16 cellular contexts compared by ENCODE assay signal in genomic region chr1:19447550-19447949, GRCh38. TPM values are rescaled to one million over a fixed set of nuclear protein-coding genes. Genes with fewer than 3 reads are reported as not detected.
A peak's percentile ranks its signal among the peaks of the same experiment; 100 is the strongest.
DNase-seq lines count a peak whose midpoint lies in the region; ATAC-seq and TF ChIP-seq lines count a peak whose summit lies in the region.
"Had no signal": no experiment of that assay in that cellular context is flagged by ENCODE, and none has a peak within 500 bp of the region (broad histone marks: within the 10 kb centered on the region; RNA-seq: fewer than 3 reads in every experiment).

No MANE protein-coding gene starts in this region.

- peaks cover 90% of the 10 kb centered on the region for H3K79me2 ChIP-seq in mammary epithelial cell (ENCODE audit: insufficient read depth, low read length)

- no peak for DNase-seq in activated naive CD4-positive, alpha-beta T cell treated with anti-CD3 and anti-CD28 coated beads, Interleukin-2, amount 10 ng/mL, durations not matched to agents 7 days and 5 days
- DNase-seq in activated naive CD4-positive, alpha-beta T cell (lab: John Stamatoyannopoulos, UW): no peak
- DNase-seq in mammary epithelial cell (no peak), transverse colon (no peak), NCI-H524 (lab: John Stamatoyannopoulos, UW) (no peak), MG63 (no peak), SHP77 (lab: John Stamatoyannopoulos, UW) (no peak)
- no peak for DNase-seq in natural killer cell treated with Interleukin-12 subunit alpha and Interleukin-12 subunit beta and Interleukin-15 and Interleukin-18, amount 100 ng/mL, for 72 hours (ENCODE audit: low spot score)
- DNase-seq: AML-193; central memory CD4-positive, alpha-beta T cell; foreskin fibroblast; H9; Kasumi-1; NCI-H2171; SHP77 treated with DMSO at 0.1 percent for 48 hours had no signal

- H3K4me1 ChIP-seq in mammary epithelial cell (ENCODE audit: insufficient read depth, low read length) (peaks cover 62% of the 10 kb centered on the region), transverse colon (peaks cover 52 to 96% (median 68%) of the 10 kb centered on the region in 4 donors)

- peak overlapping the region; percentile 26 for H3K27ac Mint-ChIP-seq in activated naive CD4-positive, alpha-beta T cell treated with anti-CD3 and anti-CD28 coated beads, Interleukin-2, amount 10 ng/mL, durations not matched to agents 7 days and 5 days
- H3K27ac Mint-ChIP-seq in natural killer cell treated with Interleukin-12 subunit alpha and Interleukin-12 subunit beta and Interleukin-15 and Interleukin-18, amount 100 ng/mL, for 72 hours: peak overlapping the region; percentile 85 to 87

- H3K9ac ChIP-seq in mammary epithelial cell (ENCODE audit: insufficient read depth, low read length): no peak overlapping the region

- TF ChIP-seq CTCF in mammary epithelial cell (conservative IDR thresholded peaks at IDR 0.05 in 1 of 2, IDR thresholded peaks at IDR 0.05 in 1 of 2; ENCODE audit: extremely low read depth in 1 of 2, insufficient read depth in 1 of 2, low read depth in 1 of 2, low read length in 2 of 2): no peak
- no peak for TF ChIP-seq CTCF in transverse colon (IDR thresholded peaks at IDR 0.05)

- no TSS peak for BruUV-seq in mammary epithelial cell (replicated peaks; lab: Mats Ljungman, UMichigan)

- H3K27ac ChIP-seq in mammary epithelial cell (ENCODE audit: insufficient read depth, low read depth, low read length) (peak overlapping the region; percentile 56), transverse colon (peak overlapping the region; percentile 78 to 84 (median 82))

- no peak overlapping the region for H3K4me2 ChIP-seq in mammary epithelial cell (ENCODE audit: insufficient read depth, low read depth, low read length)

- in situ Hi-C loops in mammary epithelial cell (cut with MboI; ENCODE audit: low sequenced_read_pairs in 2 of 2) (no loop called here), transverse colon (cut with MboI; ENCODE audit: low pct_ligation_motif_present in 1 of 4, low pct_unique_long_range_greater_than_20kb in 1 of 4, low sequenced_read_pairs in 3 of 4) (no loop called here)

- H4K20me1 ChIP-seq in mammary epithelial cell (ENCODE audit: insufficient read depth, low read length): peaks cover 20% of the 10 kb centered on the region

- H3K36me3 Mint-ChIP-seq in activated naive CD4-positive, alpha-beta T cell treated with anti-CD3 and anti-CD28 coated beads, Interleukin-2, amount 10 ng/mL, durations not matched to agents 7 days and 5 days: peaks cover 40% of the 10 kb centered on the region
- H3K36me3 Mint-ChIP-seq in natural killer cell treated with Interleukin-12 subunit alpha and Interleukin-12 subunit beta and Interleukin-15 and Interleukin-18, amount 100 ng/mL, for 72 hours: no peaks in the 10 kb centered on the region

- no peak for TF ChIP-seq EP300 in transverse colon (IDR thresholded peaks at IDR 0.05; ENCODE audit: low read depth)

- WGBS in mammary epithelial cell (ENCODE audit: low coverage, missing lambda C conversion rate): 90% methylated on average over 9 of the region's 9 CpGs
- 71% methylated on average over 9 of the region's 9 CpGs; no CpG with 5 or more reads in 1 of the 2 donors for WGBS in transverse colon (ENCODE audit: low coverage in 1 of 2), 2 donors

- intact Hi-C loops in mammary epithelial cell (cut with micrococcal nuclease) (no loop called here), transverse colon (cut with DNase I; ENCODE audit: low total_unique reads) (no loop called here)

- dilution Hi-C loops in mammary epithelial cell (cut with HindIII; ENCODE audit: low sequenced_read_pairs): loop anchor here (5.0 kb wide), 2 partner anchors 35 to 150 kb away; a partner anchor contains a TSS

- H3K9me3 Mint-ChIP-seq in activated naive CD4-positive, alpha-beta T cell treated with anti-CD3 and anti-CD28 coated beads, Interleukin-2, amount 10 ng/mL, durations not matched to agents 7 days and 5 days: no peaks in the 10 kb centered on the region
- no peaks in the 10 kb centered on the region for H3K9me3 Mint-ChIP-seq in natural killer cell treated with Interleukin-12 subunit alpha and Interleukin-12 subunit beta and Interleukin-15 and Interleukin-18, amount 100 ng/mL, for 72 hours
- H3K9me3 Mint-ChIP-seq: H9 had no signal

- no peaks in the 10 kb centered on the region for H3K27me3 ChIP-seq in mammary epithelial cell (ENCODE audit: insufficient read depth, low read length)
- H3K27me3 ChIP-seq in transverse colon: no peaks in the 10 kb centered on the region
- H3K27me3 ChIP-seq in MG63: no peaks in the 10 kb centered on the region

- no peak overlapping the region for H3K4me3 Mint-ChIP-seq in activated naive CD4-positive, alpha-beta T cell treated with anti-CD3 and anti-CD28 coated beads, Interleukin-2, amount 10 ng/mL, durations not matched to agents 7 days and 5 days
- H3K4me3 Mint-ChIP-seq in natural killer cell treated with Interleukin-12 subunit alpha and Interleukin-12 subunit beta and Interleukin-15 and Interleukin-18, amount 100 ng/mL, for 72 hours: no peak overlapping the region
- H3K4me3 Mint-ChIP-seq: H9 had no signal

- no peak overlapping the region for H2AFZ ChIP-seq in mammary epithelial cell (ENCODE audit: low read depth, low read length)

- ATAC-seq in natural killer cell treated with Interleukin-12 subunit alpha and Interleukin-12 subunit beta and Interleukin-15 and Interleukin-18, amount 100 ng/mL, for 72 hours: no peak

- H3K4me1 Mint-ChIP-seq in activated naive CD4-positive, alpha-beta T cell treated with anti-CD3 and anti-CD28 coated beads, Interleukin-2, amount 10 ng/mL, durations not matched to agents 7 days and 5 days: peaks cover 81% of the 10 kb centered on the region
- peaks cover 67 to 70% of the 10 kb centered on the region in 2 donors for H3K4me1 Mint-ChIP-seq in natural killer cell treated with Interleukin-12 subunit alpha and Interleukin-12 subunit beta and Interleukin-15 and Interleukin-18, amount 100 ng/mL, for 72 hours (ENCODE audit: low read depth in 2 of 2)

- no peak for TF ChIP-seq POLR2A in transverse colon (IDR thresholded peaks at IDR 0.05)

- H3K27me3 Mint-ChIP-seq in activated naive CD4-positive, alpha-beta T cell treated with anti-CD3 and anti-CD28 coated beads, Interleukin-2, amount 10 ng/mL, durations not matched to agents 7 days and 5 days: no peaks in the 10 kb centered on the region
- no peaks in the 10 kb centered on the region for H3K27me3 Mint-ChIP-seq in natural killer cell treated with Interleukin-12 subunit alpha and Interleukin-12 subunit beta and Interleukin-15 and Interleukin-18, amount 100 ng/mL, for 72 hours

- CTCF ChIA-PET in activated naive CD4-positive, alpha-beta T cell treated with anti-CD3 and anti-CD28 coated beads, Interleukin-2, amount 10 ng/mL, durations not matched to agents 7 days and 5 days (lab: Charles Lee): interaction anchor here (0.9 to 1.6 kb wide), 2 partner anchors 30 to 39 kb away, joined by 4 read pairs; no protein-coding TSS in a partner anchor
- CTCF ChIA-PET in mammary epithelial cell (lab: Charles Lee; ENCODE audit: low non-redundant PET): no interaction called here

- H3K9me3 ChIP-seq in mammary epithelial cell (replicated peaks; ENCODE audit: insufficient read depth, low read length): no peaks in the 10 kb centered on the region
- no peaks in the 10 kb centered on the region for H3K9me3 ChIP-seq in transverse colon
- H3K9me3 ChIP-seq in MG63: no peaks in the 10 kb centered on the region

- no peak overlapping the region for H3K4me3 ChIP-seq in mammary epithelial cell (replicated peaks in 1 of 3; ENCODE audit: insufficient read depth in 1 of 3, low read depth in 2 of 3, low read length in 3 of 3)
- H3K4me3 ChIP-seq in transverse colon: no peak overlapping the region
- no peak overlapping the region for H3K4me3 ChIP-seq in MG63
- H3K4me3 ChIP-seq: lung had no signal

- H3K36me3 ChIP-seq in mammary epithelial cell (ENCODE audit: insufficient read depth, low read length) (no peaks in the 10 kb centered on the region), transverse colon (no peaks in the 10 kb centered on the region), MG63 (peaks cover 13% of the 10 kb centered on the region)

RNA-seq across cellular contexts. Expression of gene CAPZB, which starts 37.8 kb away (rescaled TPM):
- total RNA-seq in mammary epithelial cell (100 to 1,000 TPM; 134 to 309 TPM), transverse colon (100 to 1,000 TPM; 127 to 404 (median 136) TPM)
- 337 TPM for polyA plus RNA-seq in mammary epithelial cell
- polyA minus RNA-seq in mammary epithelial cell: 222 TPM
- 100 to 1,000 TPM; 270 to 359 TPM for total RNA-seq in natural killer cell treated with Interleukin-12 subunit alpha and Interleukin-12 subunit beta and Interleukin-15 and Interleukin-18, amount 100 ng/mL, for 72 hours
- total RNA-seq in MG63 (2014; rRNA removed; shearing (Covaris generic); ENCODE audit: low replicate concordance): 316 and 357 TPM in 2 replicates
